Comparison of ENCODE assay signal across 8 cellular contexts in genomic region chr5:132389051-132389331, GRCh38. TPM values are rescaled to one million over a fixed set of nuclear protein-coding genes. Genes with fewer than 3 reads are reported as not detected.
DNase-seq lines count a peak whose midpoint lies in the region; ATAC-seq and TF ChIP-seq lines count a peak whose summit lies in the region.

No MANE protein-coding gene starts in this region.

- WGBS in mammary epithelial cell (ENCODE audit: low coverage, missing lambda C conversion rate): 100% methylated on average over 1 of the region's 1 CpG
- 86% methylated on average over 1 of the region's 1 CpG for WGBS in suprapubic skin
- no CpG with 5 or more reads among the region's 1 CpG for WGBS in neuronal stem cell (ENCODE audit: extremely low coverage in 2 of 2, insufficient read length in 2 of 2, insufficient replicate concordance in 1 of 2), 2 donors

- no peak overlapping the region for H3K14ac ChIP-seq in neuronal stem cell (ENCODE audit: low read length)

- H3K27ac ChIP-seq in PC-3 (ENCODE audit: low read length) (peak overlapping the region; percentile 99), mammary epithelial cell (ENCODE audit: insufficient read depth, low read depth, low read length) (peak overlapping the region; percentile 11), suprapubic skin (peak overlapping the region; percentile 84), neuronal stem cell (replicated peaks; ENCODE audit: low read length) (no peak overlapping the region)

- intact Hi-C loops in PC-3 (cut with micrococcal nuclease) (loop anchor here (1.0 to 10.0 kb wide), 6 partner anchors 22 to 433 kb away; partner anchors contain the start of gene SLC22A4), mammary epithelial cell (cut with micrococcal nuclease) (loop anchor here (1.0 to 5.0 kb wide), 5 partner anchors 22 to 433 kb away; no protein-coding TSS in a partner anchor)
- intact Hi-C loops in activated CD8-positive, alpha-beta T cell treated with anti-CD3 and anti-CD28 coated beads for 36 hours (cut with micrococcal nuclease): loop anchor here (10.0 kb wide), 1 partner anchor 436 kb away; no protein-coding TSS in a partner anchor

- no peak overlapping the region for H2BK12ac ChIP-seq in neuronal stem cell (ENCODE audit: low read length)

- dilution Hi-C loops in mammary epithelial cell (cut with HindIII; ENCODE audit: low sequenced_read_pairs): no loop called here

- H3K4ac ChIP-seq in neuronal stem cell (ENCODE audit: low read length): no peak overlapping the region

- CTCF ChIA-PET in PC-3 (lab: Charles Lee) (no interaction called here), mammary epithelial cell (lab: Charles Lee; ENCODE audit: low non-redundant PET) (no interaction called here)
- CTCF ChIA-PET in activated CD8-positive, alpha-beta T cell treated with anti-CD3 and anti-CD28 coated beads for 36 hours (lab: Charles Lee): interaction anchor here (0.8 to 12.3 kb wide), 7 partner anchors 10 to 138 kb away, joined by 3 to 342 read pairs (median 3); no protein-coding TSS in a partner anchor

- H3K27me3 Mint-ChIP-seq in mesothelial cell of epicardium (ENCODE audit: low read depth): no peaks in the 10 kb centered on the region
- no peaks in the 10 kb centered on the region for H3K27me3 Mint-ChIP-seq in activated CD8-positive, alpha-beta T cell treated with anti-CD3 and anti-CD28 coated beads for 36 hours

- no peaks in the 10 kb centered on the region for H3K79me2 ChIP-seq in PC-3 (ENCODE audit: low read length)
- H3K79me2 ChIP-seq in mammary epithelial cell (ENCODE audit: insufficient read depth, low read length): no peaks in the 10 kb centered on the region

- no peak overlapping the region for H3K4me3 Mint-ChIP-seq in mesothelial cell of epicardium
- no peak overlapping the region for H3K4me3 Mint-ChIP-seq in activated CD8-positive, alpha-beta T cell treated with anti-CD3 and anti-CD28 coated beads for 36 hours

- H2AFZ ChIP-seq in PC-3 (ENCODE audit: low read length) (no peak overlapping the region), mammary epithelial cell (ENCODE audit: low read depth, low read length) (no peak overlapping the region), neuronal stem cell (ENCODE audit: low read length) (no peak overlapping the region)

- no peaks in the 10 kb centered on the region for H3K79me1 ChIP-seq in neuronal stem cell (ENCODE audit: low read depth, low read length)

- peaks cover 10% of the 10 kb centered on the region for H3K36me3 Mint-ChIP-seq in mesothelial cell of epicardium
- H3K36me3 Mint-ChIP-seq in activated CD8-positive, alpha-beta T cell treated with anti-CD3 and anti-CD28 coated beads for 36 hours (ENCODE audit: low read depth): peaks cover 5% of the 10 kb centered on the region

- no peak overlapping the region for H2BK15ac ChIP-seq in neuronal stem cell (ENCODE audit: low read length)

- H2BK120ac ChIP-seq in neuronal stem cell (ENCODE audit: low read depth, low read length): no peak overlapping the region

- H4K91ac ChIP-seq in neuronal stem cell (ENCODE audit: low read depth, low read length, poor library complexity): no peak overlapping the region

- POLR2A ChIA-PET in PC-3 (lab: Charles Lee; ENCODE audit: unreplicated experiment): interaction anchor here (2.0 kb wide), 1 partner anchor 22 kb away, joined by 5 read pairs; no protein-coding TSS in a partner anchor
- POLR2A ChIA-PET in activated CD8-positive, alpha-beta T cell treated with anti-CD3 and anti-CD28 coated beads for 36 hours (lab: Charles Lee): interaction anchor here (0.7 to 8.7 kb wide), 7 partner anchors 22 to 112 kb away, joined by 3 to 68 read pairs (median 4); partner anchors contain the start of gene IRF1

- peaks cover 9% of the 10 kb centered on the region for H3K36me3 ChIP-seq in PC-3 (ENCODE audit: low read depth, low read length)
- peaks cover 8% of the 10 kb centered on the region for H3K36me3 ChIP-seq in mammary epithelial cell (ENCODE audit: insufficient read depth, low read length)
- H3K36me3 ChIP-seq in suprapubic skin: peaks cover 17% of the 10 kb centered on the region
- H3K36me3 ChIP-seq in neuronal stem cell (replicated peaks in 1 of 2; ENCODE audit: control insufficient read depth in 2 of 2, insufficient read depth in 2 of 2, low read length in 2 of 2): no peaks in the 10 kb centered on the region

- peaks cover 65% of the 10 kb centered on the region for H3K4me1 Mint-ChIP-seq in mesothelial cell of epicardium
- peaks cover 44% of the 10 kb centered on the region for H3K4me1 Mint-ChIP-seq in activated CD8-positive, alpha-beta T cell treated with anti-CD3 and anti-CD28 coated beads for 36 hours (ENCODE audit: low read depth)

- TF ChIP-seq POLR2A in suprapubic skin (IDR thresholded peaks at IDR 0.05): no peak

- peak overlapping the region; percentile 98 for H3K27ac Mint-ChIP-seq in mesothelial cell of epicardium
- no peak overlapping the region for H3K27ac Mint-ChIP-seq in activated CD8-positive, alpha-beta T cell treated with anti-CD3 and anti-CD28 coated beads for 36 hours

- no peak overlapping the region for H2BK5ac ChIP-seq in neuronal stem cell (ENCODE audit: low read length)

- H3K4me3 ChIP-seq in PC-3 (ENCODE audit: low read length) (no peak overlapping the region), mammary epithelial cell (replicated peaks in 1 of 3; ENCODE audit: insufficient read depth in 1 of 3, low read depth in 2 of 3, low read length in 3 of 3) (no peak overlapping the region), suprapubic skin (no peak overlapping the region), neuronal stem cell (ENCODE audit: low read length in 2 of 2) (no peak overlapping the region)

- no peak for DNase-seq in PC-3
- no peak for DNase-seq in mammary epithelial cell
- no peak for DNase-seq in mesothelial cell of epicardium (ENCODE audit: low spot score in 2 of 2, unreplicated experiment in 2 of 2)
- DNase-seq in suprapubic skin (ENCODE audit: low spot score in 2 of 2): no peak
- no peak for DNase-seq in neuronal stem cell (ENCODE audit: low spot score)
- DNase-seq in COR-L47 (lab: John Stamatoyannopoulos, UW): no peak
- DNase-seq in activated CD8-positive, alpha-beta T cell treated with anti-CD3 and anti-CD28 coated beads for 36 hours: no peak

- no peaks in the 10 kb centered on the region for H3K9me3 ChIP-seq in PC-3 (ENCODE audit: low read length)
- no peaks in the 10 kb centered on the region for H3K9me3 ChIP-seq in mammary epithelial cell (replicated peaks; ENCODE audit: insufficient read depth, low read length)
- no peaks in the 10 kb centered on the region for H3K9me3 ChIP-seq in suprapubic skin
- no peaks in the 10 kb centered on the region for H3K9me3 ChIP-seq in neuronal stem cell (replicated peaks in 1 of 2; ENCODE audit: control insufficient read depth in 2 of 2, insufficient read depth in 1 of 2, low read depth in 1 of 2, low read length in 2 of 2)

- H3K9ac ChIP-seq in PC-3 (ENCODE audit: low read length) (peak overlapping the region; percentile 83), mammary epithelial cell (ENCODE audit: insufficient read depth, low read length) (no peak overlapping the region), neuronal stem cell (ENCODE audit: low read depth, low read length, poor library complexity) (no peak overlapping the region)

- H3K4me2 ChIP-seq in PC-3 (ENCODE audit: low read length): peak overlapping the region; percentile 78
- H3K4me2 ChIP-seq in mammary epithelial cell (ENCODE audit: insufficient read depth, low read depth, low read length): peak overlapping the region; percentile 1
- no peak overlapping the region for H3K4me2 ChIP-seq in neuronal stem cell (ENCODE audit: insufficient read depth, low read length, poor library complexity, severe bottlenecking)

- BruUV-seq in PC-3 (replicated peaks; lab: Mats Ljungman, UMichigan) (no TSS peak), mammary epithelial cell (replicated peaks; lab: Mats Ljungman, UMichigan) (no TSS peak)

- no peaks in the 10 kb centered on the region for H3K9me3 Mint-ChIP-seq in mesothelial cell of epicardium
- no peaks in the 10 kb centered on the region for H3K9me3 Mint-ChIP-seq in activated CD8-positive, alpha-beta T cell treated with anti-CD3 and anti-CD28 coated beads for 36 hours

- H3K18ac ChIP-seq in neuronal stem cell (ENCODE audit: low read length): no peak overlapping the region

- TF ChIP-seq CTCF in PC-3 (conservative IDR thresholded peaks at IDR 0.05; ENCODE audit: low read depth, low read length): no peak
- TF ChIP-seq CTCF in mammary epithelial cell (conservative IDR thresholded peaks at IDR 0.05 in 1 of 2, IDR thresholded peaks at IDR 0.05 in 1 of 2; ENCODE audit: extremely low read depth in 1 of 2, insufficient read depth in 1 of 2, low read depth in 1 of 2, low read length in 2 of 2): no peak
- TF ChIP-seq CTCF in mesothelial cell of epicardium (IDR thresholded peaks at IDR 0.05; ENCODE audit: unreplicated experiment): no peak
- TF ChIP-seq CTCF in suprapubic skin (IDR thresholded peaks at IDR 0.05): no peak
- TF ChIP-seq CTCF in activated CD8-positive, alpha-beta T cell treated with anti-CD3 and anti-CD28 coated beads for 36 hours (IDR thresholded peaks at IDR 0.05): no peak

- no peaks in the 10 kb centered on the region for H3K27me3 ChIP-seq in PC-3 (ENCODE audit: low read length)
- H3K27me3 ChIP-seq in mammary epithelial cell (ENCODE audit: insufficient read depth, low read length): no peaks in the 10 kb centered on the region
- no peaks in the 10 kb centered on the region for H3K27me3 ChIP-seq in suprapubic skin
- H3K27me3 ChIP-seq in neuronal stem cell (ENCODE audit: control insufficient read depth in 3 of 3, insufficient read depth in 3 of 3, low read depth in 1 of 3, low read length in 3 of 3): peaks cover 0 to 5% (median 0%) of the 10 kb centered on the region in 3 experiments

- H3K23ac ChIP-seq in neuronal stem cell (ENCODE audit: low read depth, low read length, poor library complexity): no peak overlapping the region

- peaks cover 11% of the 10 kb centered on the region for H3F3A ChIP-seq in PC-3 (ENCODE audit: low read length, unreplicated experiment)

- ATAC-seq in PC-3: no peak
- no peak for ATAC-seq in activated CD8-positive, alpha-beta T cell treated with anti-CD3 and anti-CD28 coated beads for 36 hours
- ATAC-seq in GM18867 (IDR thresholded peaks at IDR 0.05; ENCODE audit: unreplicated experiment): no peak

- TF ChIP-seq EP300 in suprapubic skin (IDR thresholded peaks at IDR 0.05): no peak

- in situ Hi-C loops in mammary epithelial cell (cut with MboI; ENCODE audit: low sequenced_read_pairs in 2 of 2): loop anchor here (10.0 kb wide), 2 partner anchors 106 to 324 kb away; partner anchors contain the start of genes IRF1 (in 2 of the 2) and IL3 (in 1 of the 2)

- H3K4me1 ChIP-seq in PC-3 (ENCODE audit: insufficient read depth, low read length): peaks cover 52% of the 10 kb centered on the region
- peaks cover 43% of the 10 kb centered on the region for H3K4me1 ChIP-seq in mammary epithelial cell (ENCODE audit: insufficient read depth, low read length)
- peaks cover 78% of the 10 kb centered on the region for H3K4me1 ChIP-seq in suprapubic skin
- H3K4me1 ChIP-seq in neuronal stem cell (ENCODE audit: control insufficient read depth in 2 of 2, insufficient read depth in 1 of 2, low read depth in 1 of 2, low read length in 2 of 2): peaks cover 0 to 4% of the 10 kb centered on the region in 2 donors

- H2AK5ac ChIP-seq in neuronal stem cell (ENCODE audit: low read depth, low read length): no peak overlapping the region

- H3K9me2 ChIP-seq in PC-3 (replicated peaks; ENCODE audit: low read length): no peaks in the 10 kb centered on the region

- no peak overlapping the region for H4K8ac ChIP-seq in neuronal stem cell (ENCODE audit: low read depth, low read length)

- no peaks in the 10 kb centered on the region for H4K20me1 ChIP-seq in PC-3 (ENCODE audit: low read length)
- H4K20me1 ChIP-seq in mammary epithelial cell (ENCODE audit: insufficient read depth, low read length): no peaks in the 10 kb centered on the region

RNA-seq across cellular contexts. Expression of gene SLC22A5, which starts 19.5 kb away (rescaled TPM):
- total RNA-seq in PC-3 (2014; rRNA removed) (8.2 and 21.8 TPM in 2 replicates), mammary epithelial cell (10 to 100 TPM; 11.5 to 13.8 TPM), mesothelial cell of epicardium (27.7 to 31.1 TPM (median 30.8 TPM) in 3 replicates), suprapubic skin (10 to 100 TPM; 23.2 to 36.6 (median 26.3) TPM)
- 15.5 TPM for polyA plus RNA-seq in mammary epithelial cell
- 69.6 TPM for polyA minus RNA-seq in mammary epithelial cell
- polyA plus RNA-seq in neuronal stem cell (2013, experiment 1 of 2): 2.5 TPM
- polyA plus RNA-seq in neuronal stem cell (2013, experiment 2 of 2): 1.9 TPM
- 1 to 10 TPM; 4.0 to 4.1 TPM for total RNA-seq in activated CD8-positive, alpha-beta T cell treated with anti-CD3 and anti-CD28 coated beads for 36 hours
